Comparison of ENCODE assay signal across 16 cellular contexts in genomic region chr17:35773674-35774425, GRCh38. TPM values are rescaled to one million over a fixed set of nuclear protein-coding genes. Genes with fewer than 3 reads are reported as not detected.
DNase-seq lines count a peak whose midpoint lies in the region; ATAC-seq and TF ChIP-seq lines count a peak whose summit lies in the region.
"Had no signal": no experiment of that assay in that cellular context is flagged by ENCODE, and none has a peak within 500 bp of the region (broad histone marks: within the 10 kb centered on the region; RNA-seq: fewer than 3 reads in every experiment).

No MANE protein-coding gene starts in this region.

- H3K79me2 ChIP-seq in Karpas-422 (ENCODE audit: low read length): no peaks in the 10 kb centered on the region

- H3K4me2 ChIP-seq in Karpas-422 (ENCODE audit: low read depth, low read length, poor library complexity, severe bottlenecking): no peak overlapping the region
- H3K4me2 ChIP-seq: KMS-11 had no signal

- H4K20me1 ChIP-seq in Karpas-422 (ENCODE audit: insufficient read depth, low read depth, low read length): no peaks in the 10 kb centered on the region

- no peak for TF ChIP-seq CTCF in stomach (IDR thresholded peaks at IDR 0.05)

- peak overlapping the region; percentile 34 for H3K27ac ChIP-seq in KOPT-K1 (ENCODE audit: low read depth, low read length, poor library complexity, severe bottlenecking)
- H3K27ac ChIP-seq in caudate nucleus (ENCODE audit: low read depth, low read length): peak overlapping the region; percentile 80
- H3K27ac ChIP-seq in mucosa of rectum (ENCODE audit: low read depth in 2 of 2, low read length in 2 of 2): peak overlapping the region; percentile 65 to 78
- peak overlapping the region in 4 of 5 donors; percentile 55 to 84 (median 74) for H3K27ac ChIP-seq in stomach
- no peak overlapping the region for H3K27ac ChIP-seq in Karpas-422 (ENCODE audit: low read length)
- H3K27ac ChIP-seq: KMS-11 had no signal

- DNase-seq in caudate nucleus (lab: John Stamatoyannopoulos, UW) (no peak), stomach (no peak), Karpas-422 (no peak), midbrain (lab: John Stamatoyannopoulos, UW) (no peak)
- DNase-seq: activated CD8-positive, alpha-beta T cell treated with anti-CD3 and anti-CD28 coated beads, Interleukin-2, amount 10 ng/mL, durations not matched to agents 7 days and 5 days; activated gamma-delta T cell treated with Interleukin-2 at 50 U/mL for 16 hours; cerebellar nuclear complex; DMS79; NCI-H1694 treated with DMSO at 0.1 percent for 48 hours; RPMI8226 had no signal

- H3K9me2 ChIP-seq in Karpas-422 (replicated peaks; ENCODE audit: insufficient read depth, low read length): no peaks in the 10 kb centered on the region

- peak overlapping the region in 1 of 2 donors; percentile 45 for H3K9ac ChIP-seq in mucosa of rectum (ENCODE audit: low read depth in 1 of 2, low read length in 2 of 2)
- H3K9ac ChIP-seq in Karpas-422 (ENCODE audit: low read length): no peak overlapping the region
- H3K9ac ChIP-seq: KMS-11 had no signal

- H3K4me1 ChIP-seq in mucosa of rectum (ENCODE audit: control insufficient read depth in 2 of 2, insufficient read depth in 2 of 2, low read length in 2 of 2) (peaks cover 28 to 29% of the 10 kb centered on the region in 2 donors), stomach (peaks cover 26 to 65% (median 50%) of the 10 kb centered on the region in 4 donors), Karpas-422 (ENCODE audit: low read length) (no peaks in the 10 kb centered on the region)

- no peaks in the 10 kb centered on the region for H3K27me3 ChIP-seq in mucosa of rectum (ENCODE audit: control insufficient read depth in 2 of 2, insufficient read depth in 2 of 2, low read length in 2 of 2)
- H3K27me3 ChIP-seq in stomach: no peaks in the 10 kb centered on the region
- no peaks in the 10 kb centered on the region for H3K27me3 ChIP-seq in Karpas-422 (ENCODE audit: low read length)

- H3K36me3 ChIP-seq in KOPT-K1 (ENCODE audit: insufficient read depth, low read length): no peaks in the 10 kb centered on the region
- H3K36me3 ChIP-seq in mucosa of rectum (ENCODE audit: control insufficient read depth in 2 of 2, insufficient read depth in 2 of 2, low read length in 2 of 2): peaks cover 2 to 4% of the 10 kb centered on the region in 2 donors
- no peaks in the 10 kb centered on the region for H3K36me3 ChIP-seq in stomach
- H3K36me3 ChIP-seq in Karpas-422 (ENCODE audit: insufficient read depth, low read length): no peaks in the 10 kb centered on the region

- H3K9me3 ChIP-seq in KOPT-K1 (ENCODE audit: insufficient read depth, low read length, poor library complexity, severe bottlenecking) (no peaks in the 10 kb centered on the region), mucosa of rectum (ENCODE audit: control insufficient read depth in 2 of 2, low read length in 2 of 2) (no peaks in the 10 kb centered on the region), stomach (no peaks in the 10 kb centered on the region), Karpas-422 (ENCODE audit: low read length) (no peaks in the 10 kb centered on the region)
- H3K9me3 ChIP-seq: mucosa of descending colon had no signal

- TF ChIP-seq EP300 in stomach (IDR thresholded peaks at IDR 0.05): no peak

- ATAC-seq in GM18511 (IDR thresholded peaks at IDR 0.05; ENCODE audit: unreplicated experiment): no peak
- ATAC-seq in GM18505 (IDR thresholded peaks at IDR 0.05; ENCODE audit: unreplicated experiment): no peak

- intact Hi-C loops in stomach (cut with DNase I; ENCODE audit: low total_unique reads): no loop called here

- H2AFZ ChIP-seq in Karpas-422 (ENCODE audit: low read length): no peak overlapping the region

- H3K4me3 ChIP-seq in mucosa of rectum (ENCODE audit: low read length in 2 of 2) (no peak overlapping the region), stomach (no peak overlapping the region), Karpas-422 (ENCODE audit: low read length) (no peak overlapping the region)
- H3K4me3 ChIP-seq: mucosa of descending colon had no signal

- 39 to 54% (median 49%) methylated on average over 6 to 10 of the region's 10 CpGs for WGBS in stomach, 5 donors

- TF ChIP-seq POLR2A in stomach (IDR thresholded peaks at IDR 0.05): no peak
- no peak for TF ChIP-seq POLR2A in GM18505 (IDR thresholded peaks at IDR 0.05; ENCODE audit: borderline replicate concordance, extremely low read depth, insufficient read depth, insufficient read length)

RNA-seq across cellular contexts. Expression of gene C17orf50, which starts 13.2 kb away (rescaled TPM):
- not detected for total RNA-seq in stomach
- polyA plus RNA-seq in stomach: not detected
- not detected in 2 replicates for total RNA-seq in Karpas-422 (2014; rRNA removed; shearing (Covaris generic); ENCODE audit: low replicate concordance)
- total RNA-seq: activated CD8-positive, alpha-beta T cell treated with anti-CD3 and anti-CD28 coated beads, Interleukin-2, amount 10 ng/mL, durations not matched to agents 7 days and 5 days; mucosa of descending colon had no signal

RNA-seq across cellular contexts. Expression of gene GAS2L2, which starts 20.8 kb away (rescaled TPM):
- under 1 TPM in 1 of 5 donors, not detected in 4; under 0.01 TPM for total RNA-seq in stomach
- under 1 TPM in 1 of 3 donors, not detected in 2; 0.05 TPM for polyA plus RNA-seq in stomach
- total RNA-seq in Karpas-422 (2014; rRNA removed; shearing (Covaris generic); ENCODE audit: low replicate concordance): 0.07 TPM in 1 of 2 replicates, not detected in the other
- total RNA-seq: activated CD8-positive, alpha-beta T cell treated with anti-CD3 and anti-CD28 coated beads, Interleukin-2, amount 10 ng/mL, durations not matched to agents 7 days and 5 days; mucosa of descending colon had no signal

RNA-seq across cellular contexts. Expression of gene MMP28, which starts 21.6 kb away (rescaled TPM):
- 10 to 100 TPM in 4 of 5 donors, 1 to 10 TPM in 1; 2.2 to 75.0 (median 20.6) TPM for total RNA-seq in stomach
- polyA plus RNA-seq in stomach: 10 to 100 TPM in 1 of 3 donors, 1 to 10 TPM in 2; 3.1 to 21.0 (median 6.1) TPM
- not detected in 2 replicates for total RNA-seq in Karpas-422 (2014; rRNA removed; shearing (Covaris generic); ENCODE audit: low replicate concordance)
- total RNA-seq: activated CD8-positive, alpha-beta T cell treated with anti-CD3 and anti-CD28 coated beads, Interleukin-2, amount 10 ng/mL, durations not matched to agents 7 days and 5 days had no signal

RNA-seq across cellular contexts. Expression of gene TAF15, which starts 35.4 kb away (rescaled TPM):
- total RNA-seq in stomach: 100 to 1,000 TPM in 1 of 5 donors, 10 to 100 TPM in 4; 21.1 to 127 (median 60.1) TPM
- 100 to 1,000 TPM in 1 of 3 donors, 10 to 100 TPM in 2; 88.8 to 101 (median 96.4) TPM for polyA plus RNA-seq in stomach
- 67.2 and 90.7 TPM in 2 replicates for total RNA-seq in Karpas-422 (2014; rRNA removed; shearing (Covaris generic); ENCODE audit: low replicate concordance)

RNA-seq across cellular contexts. Expression of gene RASL10B, which starts 42.4 kb away (rescaled TPM):
- under 1 TPM in 3 of 5 donors, not detected in 2; 0.37 to 0.89 (median 0.43) TPM for total RNA-seq in stomach
- polyA plus RNA-seq in stomach: 1 to 10 TPM in 1 of 3 donors, under 1 TPM in 2; 0.31 to 1.4 (median 0.75) TPM
- total RNA-seq in Karpas-422 (2014; rRNA removed; shearing (Covaris generic); ENCODE audit: low replicate concordance): not detected in 2 replicates
